In the genomic region with DNA sequence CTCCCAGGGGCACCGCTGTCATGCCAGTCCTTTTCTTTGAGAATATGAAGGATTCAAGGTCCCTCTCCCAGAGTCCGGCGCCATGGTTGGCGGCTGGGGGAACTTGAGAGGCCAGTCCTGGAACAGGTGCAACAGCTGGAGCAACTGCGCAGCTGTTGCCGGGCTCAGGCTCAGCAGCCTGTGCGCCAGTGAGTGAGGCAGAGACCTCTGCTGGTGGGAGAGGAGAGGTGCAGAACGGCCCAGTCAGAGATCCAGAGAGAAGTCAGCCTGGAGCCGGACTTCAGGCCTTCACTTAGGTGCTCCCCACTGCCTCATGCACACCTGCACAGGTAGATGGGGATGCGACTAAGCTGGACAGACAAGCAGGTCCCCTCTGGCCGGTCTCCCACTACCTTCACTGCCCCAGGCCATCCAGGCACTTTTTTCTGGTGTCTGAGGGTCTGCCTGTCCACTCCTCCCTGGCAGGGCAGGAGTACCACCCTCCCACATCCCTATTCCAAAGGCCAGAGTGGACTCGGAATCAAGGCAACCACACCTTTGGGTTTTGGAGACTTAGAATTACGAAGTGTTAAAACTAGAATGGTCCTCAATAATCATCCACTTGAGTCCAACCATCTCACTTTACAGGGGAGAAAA, we compare ENCODE assay signal across 7 cellular contexts. TPM values are rescaled to one million over a fixed set of nuclear protein-coding genes. Genes with fewer than 3 reads are reported as not detected.
DNase-seq lines count a peak whose midpoint lies in the region; ATAC-seq, FAIRE-seq and TF ChIP-seq lines count a peak whose summit lies in the region.

No MANE protein-coding gene starts in this region.

- POLR2A ChIA-PET in WTC11 (lab: Charles Lee) = interaction anchor here (0.6 to 0.9 kb wide), 2 partner anchors 25 to 26 kb away, joined by 3 read pairs; no protein-coding TSS in a partner anchor

- H3K36me3 Mint-ChIP-seq in WTC11 = no peaks in the 10 kb centered on the region

- no peak overlapping the region for H3K4me3 Mint-ChIP-seq in WTC11

- FAIRE-seq in GM12892 (lab: Jason Lieb, UNC) = peak; percentile 95

- H3K4me1 Mint-ChIP-seq in WTC11 = peaks cover 6% of the 10 kb centered on the region; the same call in 1 of the 2 replicates

- no peaks in the 10 kb centered on the region for H3K9me3 Mint-ChIP-seq in WTC11

- no peak for TF ChIP-seq POLR2A in GM12892 (IDR thresholded peaks at IDR 0.05; ENCODE audit: low read depth, low read length)

- no peak overlapping the region for H3K27ac Mint-ChIP-seq in WTC11

- intact Hi-C loops in left colon (cut with DNase I, micrococcal nuclease) = loop anchor here in 1 of 2 donors (5.0 kb wide), 1 partner anchor 109 kb away; no protein-coding TSS in a partner anchor

- DNase-seq in GM12892 (ENCODE audit: insufficient read length) (peak; percentile 78), NCI-H2196 (lab: John Stamatoyannopoulos, UW; ENCODE audit: unreplicated experiment) (peak; percentile 92), WTC11 (ENCODE audit: low spot score) (peak; percentile 79), left colon (peak; percentile 70 to 72)
- peak; percentile 27 for DNase-seq in central memory CD4-positive, alpha-beta T cell
- DNase-seq in stimulated activated CD4-positive, alpha-beta T cell treated with anti-CD3 and anti-CD28 coated beads, Interleukin-2, amount 100 ng/mL, for 4 hours (ENCODE audit: low read depth) = peak; percentile 36

- ATAC-seq in HG02852 (IDR thresholded peaks at IDR 0.05; ENCODE audit: unreplicated experiment) (peak; percentile 91), WTC11 (peak; percentile 90), left colon (peak; percentile 98)

- peaks cover 78% of the 10 kb centered on the region for H3K27me3 Mint-ChIP-seq in WTC11 (ENCODE audit: low read depth)

- CTCF ChIA-PET in WTC11 (lab: Charles Lee) = interaction anchor here (0.6 to 13.9 kb wide), 22 partner anchors 9 to 277 kb away, joined by 3 to 263 read pairs (median 4); a partner anchor contains a TSS

- peak; percentile 72 for TF ChIP-seq CTCF in WTC11 (IDR thresholded peaks at IDR 0.05)

TF ChIP-seq in WTC11, 78 proteins besides CTCF, POLR2A, EP300 and RAD21:
- TF ChIP-seq, protein P1, sequence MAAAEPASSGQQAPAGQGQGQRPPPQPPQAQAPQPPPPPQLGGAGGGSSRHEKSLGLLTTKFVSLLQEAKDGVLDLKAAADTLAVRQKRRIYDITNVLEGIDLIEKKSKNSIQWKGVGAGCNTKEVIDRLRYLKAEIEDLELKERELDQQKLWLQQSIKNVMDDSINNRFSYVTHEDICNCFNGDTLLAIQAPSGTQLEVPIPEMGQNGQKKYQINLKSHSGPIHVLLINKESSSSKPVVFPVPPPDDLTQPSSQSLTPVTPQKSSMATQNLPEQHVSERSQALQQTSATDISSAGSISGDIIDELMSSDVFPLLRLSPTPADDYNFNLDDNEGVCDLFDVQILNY (CRISPR knock-in tag; IDR thresholded peaks at IDR 0.05) = no peak
- TF ChIP-seq GTF2I (CRISPR knock-in tag; conservative IDR thresholded peaks at IDR 0.05) = no peak
- no peak for TF ChIP-seq PRRX2 (CRISPR knock-in tag; IDR thresholded peaks at IDR 0.05)
- TF ChIP-seq, protein P2, sequence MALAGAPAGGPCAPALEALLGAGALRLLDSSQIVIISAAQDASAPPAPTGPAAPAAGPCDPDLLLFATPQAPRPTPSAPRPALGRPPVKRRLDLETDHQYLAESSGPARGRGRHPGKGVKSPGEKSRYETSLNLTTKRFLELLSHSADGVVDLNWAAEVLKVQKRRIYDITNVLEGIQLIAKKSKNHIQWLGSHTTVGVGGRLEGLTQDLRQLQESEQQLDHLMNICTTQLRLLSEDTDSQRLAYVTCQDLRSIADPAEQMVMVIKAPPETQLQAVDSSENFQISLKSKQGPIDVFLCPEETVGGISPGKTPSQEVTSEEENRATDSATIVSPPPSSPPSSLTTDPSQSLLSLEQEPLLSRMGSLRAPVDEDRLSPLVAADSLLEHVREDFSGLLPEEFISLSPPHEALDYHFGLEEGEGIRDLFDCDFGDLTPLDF (CRISPR knock-in tag; IDR thresholded peaks at IDR 0.05) = no peak
- TF ChIP-seq SMAD4 (CRISPR knock-in tag; IDR thresholded peaks at IDR 0.05) = no peak
- TF ChIP-seq ATF1 (CRISPR knock-in tag; IDR thresholded peaks at IDR 0.05) = no peak
- TF ChIP-seq, protein P3, sequence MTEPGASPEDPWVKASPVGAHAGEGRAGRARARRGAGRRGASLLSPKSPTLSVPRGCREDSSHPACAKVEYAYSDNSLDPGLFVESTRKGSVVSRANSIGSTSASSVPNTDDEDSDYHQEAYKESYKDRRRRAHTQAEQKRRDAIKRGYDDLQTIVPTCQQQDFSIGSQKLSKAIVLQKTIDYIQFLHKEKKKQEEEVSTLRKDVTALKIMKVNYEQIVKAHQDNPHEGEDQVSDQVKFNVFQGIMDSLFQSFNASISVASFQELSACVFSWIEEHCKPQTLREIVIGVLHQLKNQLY (CRISPR knock-in tag; IDR thresholded peaks at IDR 0.05) = no peak
- TF ChIP-seq TCF7 (CRISPR knock-in tag; IDR thresholded peaks at IDR 0.05; ENCODE audit: low read depth) = no peak

RNA-seq across cellular contexts. Expression of a gene that starts 4.6 kb away (rescaled TPM):
- polyA plus RNA-seq in GM12892 (2012; ENCODE audit: missing spikeins) = not detected
- total RNA-seq in WTC11 (2021) (0.25 to 0.55 TPM (median 0.37 TPM) in 3 replicates), left colon (1 to 10 TPM in 1 of 2 donors, not detected in 1; 4.6 TPM)

RNA-seq across cellular contexts. Expression of a gene that starts 22.0 kb away (rescaled TPM):
- 6.0 TPM for polyA plus RNA-seq in GM12892 (2012; ENCODE audit: missing spikeins)
- total RNA-seq in WTC11 (2021) (11.0 to 13.6 TPM (median 11.2 TPM) in 3 replicates), left colon (10 to 100 TPM; 11.2 to 12.6 TPM)

Comparison
In these comparisons a context has a peak if more than half of its experiments do, and no peak if none do; other contexts are left out.
1. Peak in every context shown above with its lines: DNase-seq and ATAC-seq.
2. DNase-seq: peak in every context shown above with its lines; median percentile 92 in NCI-H2196; 79 in WTC11; 78 in GM12892; 71 in left colon; 36 in stimulated activated CD4-positive, alpha-beta T cell treated with anti-CD3 and anti-CD28 coated beads, Interleukin-2, amount 100 ng/mL, for 4 hours; 27 in central memory CD4-positive, alpha-beta T cell.